In the genomic region with DNA sequence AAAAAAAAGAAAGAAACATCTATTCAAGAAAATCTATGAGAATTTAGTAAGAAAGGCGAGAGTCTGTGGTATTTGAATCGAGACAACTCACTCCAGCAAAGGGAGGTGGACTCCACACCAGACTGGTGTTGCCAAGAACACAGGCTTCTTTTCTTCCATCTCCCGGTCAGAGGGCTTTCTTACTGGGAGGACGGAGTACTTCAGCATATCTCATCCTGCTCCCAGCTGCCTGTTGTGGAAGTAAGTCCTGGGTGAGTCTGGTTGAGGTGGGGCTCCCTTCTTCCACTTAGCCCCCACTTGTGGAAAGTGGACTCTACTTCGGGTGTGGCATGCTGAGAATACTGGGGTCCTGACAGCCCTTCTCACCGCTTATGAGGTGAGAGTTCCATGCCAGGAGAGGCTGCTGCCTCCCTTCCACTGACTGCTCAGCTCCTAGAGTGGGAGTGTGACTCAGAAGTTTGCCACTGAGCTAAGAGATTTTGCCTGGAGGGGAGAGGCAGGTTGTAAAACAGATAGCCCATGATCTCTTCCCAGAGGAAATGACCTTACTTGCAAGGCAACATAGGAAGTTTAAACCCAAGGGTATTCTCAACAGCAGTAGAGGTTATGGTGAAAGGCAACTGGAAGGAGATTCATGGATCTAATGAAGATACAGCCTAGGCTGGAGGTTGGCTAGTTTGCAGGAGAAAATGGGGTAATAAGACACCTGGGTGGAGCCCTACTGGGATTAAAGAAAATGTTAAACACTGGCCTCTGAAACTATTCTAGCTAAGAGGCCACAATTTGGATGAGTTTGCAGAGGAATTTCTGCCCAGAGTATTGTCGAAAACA, we compare ENCODE assay signal across 2 cellular contexts.
TF ChIP-seq lines count a peak whose summit lies in the region.

No MANE protein-coding gene starts in this region.

TF ChIP-seq in HEK293T, 16 proteins besides CTCF, POLR2A, EP300 and RAD21 (continued from another document):
- TF ChIP-seq, protein P1, sequence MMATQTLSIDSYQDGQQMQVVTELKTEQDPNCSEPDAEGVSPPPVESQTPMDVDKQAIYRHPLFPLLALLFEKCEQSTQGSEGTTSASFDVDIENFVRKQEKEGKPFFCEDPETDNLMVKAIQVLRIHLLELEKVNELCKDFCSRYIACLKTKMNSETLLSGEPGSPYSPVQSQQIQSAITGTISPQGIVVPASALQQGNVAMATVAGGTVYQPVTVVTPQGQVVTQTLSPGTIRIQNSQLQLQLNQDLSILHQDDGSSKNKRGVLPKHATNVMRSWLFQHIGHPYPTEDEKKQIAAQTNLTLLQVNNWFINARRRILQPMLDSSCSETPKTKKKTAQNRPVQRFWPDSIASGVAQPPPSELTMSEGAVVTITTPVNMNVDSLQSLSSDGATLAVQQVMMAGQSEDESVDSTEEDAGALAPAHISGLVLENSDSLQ (IDR thresholded peaks at IDR 0.05) = no peak
- no peak for TF ChIP-seq BHLHE40 (IDR thresholded peaks at IDR 0.05; ENCODE audit: borderline replicate concordance)

TF ChIP-seq in WTC11, 78 proteins besides CTCF, POLR2A, EP300 and RAD21 (continued from another document):
- TF ChIP-seq, protein P2, sequence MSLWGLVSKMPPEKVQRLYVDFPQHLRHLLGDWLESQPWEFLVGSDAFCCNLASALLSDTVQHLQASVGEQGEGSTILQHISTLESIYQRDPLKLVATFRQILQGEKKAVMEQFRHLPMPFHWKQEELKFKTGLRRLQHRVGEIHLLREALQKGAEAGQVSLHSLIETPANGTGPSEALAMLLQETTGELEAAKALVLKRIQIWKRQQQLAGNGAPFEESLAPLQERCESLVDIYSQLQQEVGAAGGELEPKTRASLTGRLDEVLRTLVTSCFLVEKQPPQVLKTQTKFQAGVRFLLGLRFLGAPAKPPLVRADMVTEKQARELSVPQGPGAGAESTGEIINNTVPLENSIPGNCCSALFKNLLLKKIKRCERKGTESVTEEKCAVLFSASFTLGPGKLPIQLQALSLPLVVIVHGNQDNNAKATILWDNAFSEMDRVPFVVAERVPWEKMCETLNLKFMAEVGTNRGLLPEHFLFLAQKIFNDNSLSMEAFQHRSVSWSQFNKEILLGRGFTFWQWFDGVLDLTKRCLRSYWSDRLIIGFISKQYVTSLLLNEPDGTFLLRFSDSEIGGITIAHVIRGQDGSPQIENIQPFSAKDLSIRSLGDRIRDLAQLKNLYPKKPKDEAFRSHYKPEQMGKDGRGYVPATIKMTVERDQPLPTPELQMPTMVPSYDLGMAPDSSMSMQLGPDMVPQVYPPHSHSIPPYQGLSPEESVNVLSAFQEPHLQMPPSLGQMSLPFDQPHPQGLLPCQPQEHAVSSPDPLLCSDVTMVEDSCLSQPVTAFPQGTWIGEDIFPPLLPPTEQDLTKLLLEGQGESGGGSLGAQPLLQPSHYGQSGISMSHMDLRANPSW (CRISPR knock-in tag; conservative IDR thresholded peaks at IDR 0.05; ENCODE audit: low read depth) = no peak
- TF ChIP-seq ZNF263 (CRISPR knock-in tag; IDR thresholded peaks at IDR 0.05; ENCODE audit: low read depth) = no peak
- no peak for TF ChIP-seq MYBL2 (CRISPR knock-in tag; IDR thresholded peaks at IDR 0.05)
- TF ChIP-seq, protein P3, sequence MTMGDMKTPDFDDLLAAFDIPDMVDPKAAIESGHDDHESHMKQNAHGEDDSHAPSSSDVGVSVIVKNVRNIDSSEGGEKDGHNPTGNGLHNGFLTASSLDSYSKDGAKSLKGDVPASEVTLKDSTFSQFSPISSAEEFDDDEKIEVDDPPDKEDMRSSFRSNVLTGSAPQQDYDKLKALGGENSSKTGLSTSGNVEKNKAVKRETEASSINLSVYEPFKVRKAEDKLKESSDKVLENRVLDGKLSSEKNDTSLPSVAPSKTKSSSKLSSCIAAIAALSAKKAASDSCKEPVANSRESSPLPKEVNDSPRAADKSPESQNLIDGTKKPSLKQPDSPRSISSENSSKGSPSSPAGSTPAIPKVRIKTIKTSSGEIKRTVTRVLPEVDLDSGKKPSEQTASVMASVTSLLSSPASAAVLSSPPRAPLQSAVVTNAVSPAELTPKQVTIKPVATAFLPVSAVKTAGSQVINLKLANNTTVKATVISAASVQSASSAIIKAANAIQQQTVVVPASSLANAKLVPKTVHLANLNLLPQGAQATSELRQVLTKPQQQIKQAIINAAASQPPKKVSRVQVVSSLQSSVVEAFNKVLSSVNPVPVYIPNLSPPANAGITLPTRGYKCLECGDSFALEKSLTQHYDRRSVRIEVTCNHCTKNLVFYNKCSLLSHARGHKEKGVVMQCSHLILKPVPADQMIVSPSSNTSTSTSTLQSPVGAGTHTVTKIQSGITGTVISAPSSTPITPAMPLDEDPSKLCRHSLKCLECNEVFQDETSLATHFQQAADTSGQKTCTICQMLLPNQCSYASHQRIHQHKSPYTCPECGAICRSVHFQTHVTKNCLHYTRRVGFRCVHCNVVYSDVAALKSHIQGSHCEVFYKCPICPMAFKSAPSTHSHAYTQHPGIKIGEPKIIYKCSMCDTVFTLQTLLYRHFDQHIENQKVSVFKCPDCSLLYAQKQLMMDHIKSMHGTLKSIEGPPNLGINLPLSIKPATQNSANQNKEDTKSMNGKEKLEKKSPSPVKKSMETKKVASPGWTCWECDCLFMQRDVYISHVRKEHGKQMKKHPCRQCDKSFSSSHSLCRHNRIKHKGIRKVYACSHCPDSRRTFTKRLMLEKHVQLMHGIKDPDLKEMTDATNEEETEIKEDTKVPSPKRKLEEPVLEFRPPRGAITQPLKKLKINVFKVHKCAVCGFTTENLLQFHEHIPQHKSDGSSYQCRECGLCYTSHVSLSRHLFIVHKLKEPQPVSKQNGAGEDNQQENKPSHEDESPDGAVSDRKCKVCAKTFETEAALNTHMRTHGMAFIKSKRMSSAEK (CRISPR knock-in tag; IDR thresholded peaks at IDR 0.05; ENCODE audit: borderline replicate concordance) = no peak
- no peak for TF ChIP-seq SOX15 (CRISPR knock-in tag; IDR thresholded peaks at IDR 0.05)
- TF ChIP-seq, protein P4, sequence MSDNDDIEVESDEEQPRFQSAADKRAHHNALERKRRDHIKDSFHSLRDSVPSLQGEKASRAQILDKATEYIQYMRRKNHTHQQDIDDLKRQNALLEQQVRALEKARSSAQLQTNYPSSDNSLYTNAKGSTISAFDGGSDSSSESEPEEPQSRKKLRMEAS (CRISPR knock-in tag; IDR thresholded peaks at IDR 0.05) = no peak
- no peak for TF ChIP-seq FOXP1 (CRISPR knock-in tag; IDR thresholded peaks at IDR 0.05; ENCODE audit: borderline replicate concordance)
- TF ChIP-seq, protein P5, sequence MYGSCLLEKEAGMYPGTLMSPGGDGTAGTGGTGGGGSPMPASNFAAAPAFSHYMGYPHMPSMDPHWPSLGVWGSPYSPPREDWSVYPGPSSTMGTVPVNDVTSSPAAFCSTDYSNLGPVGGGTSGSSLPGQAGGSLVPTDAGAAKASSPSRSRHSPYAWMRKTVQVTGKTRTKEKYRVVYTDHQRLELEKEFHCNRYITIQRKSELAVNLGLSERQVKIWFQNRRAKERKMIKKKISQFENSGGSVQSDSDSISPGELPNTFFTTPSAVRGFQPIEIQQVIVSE (CRISPR knock-in tag; IDR thresholded peaks at IDR 0.05; ENCODE audit: borderline replicate concordance) = no peak
- TF ChIP-seq, protein P6, sequence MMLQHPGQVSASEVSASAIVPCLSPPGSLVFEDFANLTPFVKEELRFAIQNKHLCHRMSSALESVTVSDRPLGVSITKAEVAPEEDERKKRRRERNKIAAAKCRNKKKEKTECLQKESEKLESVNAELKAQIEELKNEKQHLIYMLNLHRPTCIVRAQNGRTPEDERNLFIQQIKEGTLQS (CRISPR knock-in tag; conservative IDR thresholded peaks at IDR 0.05) = no peak
